Comparison of ENCODE assay signal across 22 cellular contexts in genomic region chr16:75376475-75376907, GRCh38. TPM values are rescaled to one million over a fixed set of nuclear protein-coding genes. Genes with fewer than 3 reads are reported as not detected.
DNase-seq lines count a peak whose midpoint lies in the region; ATAC-seq and TF ChIP-seq lines count a peak whose summit lies in the region.
"Had no signal": no experiment of that assay in that cellular context is flagged by ENCODE, and none has a peak within 500 bp of the region (broad histone marks: within the 10 kb centered on the region; RNA-seq: fewer than 3 reads in every experiment).

No MANE protein-coding gene starts in this region.

- peaks cover 39% of the 10 kb centered on the region for H3K4me1 ChIP-seq in left ventricle myocardium inferior
- no peaks in the 10 kb centered on the region for H3K4me1 ChIP-seq in mesendoderm (ENCODE audit: control insufficient read depth, low read depth, low read length)
- H3K4me1 ChIP-seq in smooth muscle cell (ENCODE audit: low read depth) = peaks cover 11% of the 10 kb centered on the region
- H3K4me1 ChIP-seq: colonic mucosa had no signal

- H3K4ac ChIP-seq in mesendoderm (ENCODE audit: low read depth, low read length) = no peak overlapping the region

- no peak overlapping the region for H4K8ac ChIP-seq in mesendoderm (ENCODE audit: low read depth, low read length)

- ATAC-seq in left cardiac atrium (peak; percentile 27 to 67), GM18868 (IDR thresholded peaks at IDR 0.05; ENCODE audit: unreplicated experiment) (no peak)
- ATAC-seq: A549; activated CD8-positive, alpha-beta T cell treated with anti-CD3 and anti-CD28 coated beads, Interleukin-2, amount 10 ng/mL, durations not matched to agents 7 days and 5 days; activated T-cell treated with anti-CD3 and anti-CD28 coated beads, Interleukin-2, amount 50 U/mL, for 72 hours; gastrocnemius medialis; psoas muscle had no signal

- no peak for DNase-seq in left cardiac atrium
- DNase-seq in left ventricle myocardium inferior = no peak
- peak; percentile 64 for DNase-seq in epithelial cell of prostate (ENCODE audit: low read depth, low spot score)
- DNase-seq in mesendoderm = peak; percentile 88
- no peak for DNase-seq in smooth muscle cell (lab: John Stamatoyannopoulos, UW; ENCODE audit: unreplicated experiment)
- DNase-seq in DMS53 treated with DMSO at 0.1 percent for 48 hours (lab: John Stamatoyannopoulos, UW; ENCODE audit: unreplicated experiment) = no peak
- no peak for DNase-seq in HPDE6-E6E7 (ENCODE audit: extremely low spot score)
- DNase-seq: activated CD8-positive, alpha-beta T cell treated with anti-CD3 and anti-CD28 coated beads, Interleukin-2, amount 10 ng/mL, durations not matched to agents 7 days and 5 days; activated T-cell treated with anti-CD3 and anti-CD28 coated beads, Interleukin-2, amount 50 U/mL, for 72 hours; colonic mucosa; gastrocnemius medialis; GM23248; lower lobe of right lung; naive B cell; NCI-H1436 treated with DMSO at 0.1 percent for 48 hours; NCI-H2171 treated with DMSO at 0.1 percent for 48 hours; psoas muscle had no signal

- no peak overlapping the region for H3K23ac ChIP-seq in mesendoderm (ENCODE audit: low read length)

- H3K56ac ChIP-seq in mesendoderm (ENCODE audit: low read length) = no peak overlapping the region

- H2BK15ac ChIP-seq in mesendoderm (replicated peaks; ENCODE audit: low read depth) = no peak overlapping the region

- peaks cover 3% of the 10 kb centered on the region for H4K20me1 ChIP-seq in smooth muscle cell (ENCODE audit: low read depth)

- H3K4me3 ChIP-seq in left ventricle myocardium inferior (no peak overlapping the region), mesendoderm (ENCODE audit: low read length) (no peak overlapping the region), smooth muscle cell (no peak overlapping the region)
- H3K4me3 ChIP-seq: A549, ascending aorta, BLaER1, colonic mucosa, gastrocnemius medialis, GM23248, lower lobe of right lung, psoas muscle had no signal

- H2BK120ac ChIP-seq in mesendoderm (ENCODE audit: low read depth, low read length) = no peak overlapping the region

- no CpG with 5 or more reads among the region's 5 CpGs for WGBS in mesendoderm (ENCODE audit: extremely low coverage, insufficient coverage, low lambda C conversion rate)
- WGBS in smooth muscle cell (ENCODE audit: low lambda C conversion rate) = 78% methylated on average over 5 of the region's 5 CpGs

- H3F3A ChIP-seq in smooth muscle cell (ENCODE audit: low read depth) = no peaks in the 10 kb centered on the region

- intact Hi-C loops in left cardiac atrium (cut with DNase I) (no loop called here), left ventricle myocardium inferior (cut with micrococcal nuclease) (no loop called here)

- H3K4me2 ChIP-seq in mesendoderm (ENCODE audit: low read length) (no peak overlapping the region), smooth muscle cell (no peak overlapping the region)
- H3K4me2 ChIP-seq: A549, BLaER1 had no signal

- no peak overlapping the region for H2BK5ac ChIP-seq in mesendoderm (ENCODE audit: low read length)

- TF ChIP-seq CTCF in left ventricle myocardium inferior (IDR thresholded peaks at IDR 0.05; ENCODE audit: borderline replicate concordance) (no peak), smooth muscle cell (IDR thresholded peaks at IDR 0.05; ENCODE audit: borderline replicate concordance, insufficient read depth, poor library complexity, severe bottlenecking) (no peak)

- H3K9me3 ChIP-seq in left ventricle myocardium inferior (replicated peaks) (no peaks in the 10 kb centered on the region), smooth muscle cell (replicated peaks; ENCODE audit: low read depth) (no peaks in the 10 kb centered on the region)
- H3K9me3 ChIP-seq: A549, ascending aorta, BLaER1, colonic mucosa, gastrocnemius medialis, lower lobe of right lung, psoas muscle had no signal

- H2AFZ ChIP-seq in smooth muscle cell (ENCODE audit: low read depth) = no peak overlapping the region
- H2AFZ ChIP-seq: GM23248 had no signal

- H2AK5ac ChIP-seq in mesendoderm (ENCODE audit: low read length) = no peak overlapping the region

- H3K79me2 ChIP-seq in mesendoderm (ENCODE audit: control insufficient read depth, insufficient read depth, low read length) = no peaks in the 10 kb centered on the region
- H3K79me2 ChIP-seq in smooth muscle cell (ENCODE audit: low read depth) = no peaks in the 10 kb centered on the region

- H3K9ac ChIP-seq in mesendoderm (ENCODE audit: low read length) (no peak overlapping the region), smooth muscle cell (ENCODE audit: low read depth) (peak overlapping the region; percentile 57)
- H3K9ac ChIP-seq: BLaER1 had no signal

- no peaks in the 10 kb centered on the region for H3K79me1 ChIP-seq in mesendoderm (ENCODE audit: low read length)

- H3K18ac ChIP-seq in mesendoderm (ENCODE audit: low read length) = no peak overlapping the region

- H4K5ac ChIP-seq in mesendoderm (ENCODE audit: low read length) = no peak overlapping the region

- H3K27me3 ChIP-seq in left ventricle myocardium inferior (ENCODE audit: low read depth) (no peaks in the 10 kb centered on the region), mesendoderm (ENCODE audit: insufficient read depth, low read length, poor library complexity) (no peaks in the 10 kb centered on the region), smooth muscle cell (ENCODE audit: low read depth) (no peaks in the 10 kb centered on the region)
- H3K27me3 ChIP-seq: ascending aorta, BLaER1, colonic mucosa, gastrocnemius medialis had no signal

- H3K27ac ChIP-seq in left ventricle myocardium inferior (replicated peaks) (no peak overlapping the region), epithelial cell of prostate (peak overlapping the region; percentile 91), mesendoderm (ENCODE audit: low read depth, low read length) (no peak overlapping the region), smooth muscle cell (ENCODE audit: low read depth) (peak overlapping the region; percentile 69)
- H3K27ac ChIP-seq: A549, ascending aorta, BLaER1, colonic mucosa, gastrocnemius medialis, lower lobe of right lung, psoas muscle, VCaP had no signal

- H3K36me3 ChIP-seq in left ventricle myocardium inferior = no peaks in the 10 kb centered on the region
- H3K36me3 ChIP-seq in mesendoderm (ENCODE audit: control insufficient read depth, insufficient read depth, low read length) = no peaks in the 10 kb centered on the region
- no peaks in the 10 kb centered on the region for H3K36me3 ChIP-seq in smooth muscle cell (ENCODE audit: low read depth)
- H3K36me3 ChIP-seq: ascending aorta, colonic mucosa, gastrocnemius medialis, lower lobe of right lung had no signal

RNA-seq across cellular contexts. Expression of gene CFDP1, which starts 56.8 kb away (rescaled TPM):
- total RNA-seq in left cardiac atrium (10 to 100 TPM; 31.3 to 32.7 TPM), left ventricle myocardium inferior (24.9 TPM), smooth muscle cell (59.0 and 87.3 TPM in 2 replicates)
- 101 TPM for polyA plus RNA-seq in mesendoderm (2013, experiment 1 of 2)
- polyA plus RNA-seq in mesendoderm (2013, experiment 2 of 2) = 104 TPM
- polyA plus RNA-seq in smooth muscle cell = 81.5 and 91.0 TPM in 2 replicates

Comparison
In these comparisons a context has a peak if more than half of its experiments do, and no peak if none do; other contexts are left out.
1. DNase-seq: peak in epithelial cell of prostate (single experiment) and mesendoderm (single experiment); none in left cardiac atrium (single experiment), left ventricle myocardium inferior (single experiment), smooth muscle cell (single experiment), DMS53 treated with DMSO at 0.1 percent for 48 hours (single experiment) and HPDE6-E6E7 (single experiment).
2. H3K27ac ChIP-seq: peak in epithelial cell of prostate (single experiment) and smooth muscle cell (single experiment); none in left ventricle myocardium inferior (single experiment) and mesendoderm (single experiment).